ENCODE assay signal across 9 cellular contexts in genomic region chr6:54244430-54244829, GRCh38.
A peak's percentile ranks its signal among the peaks of the same experiment; 100 is the strongest.
DNase-seq lines count a peak whose midpoint lies in the region; ATAC-seq, FAIRE-seq and TF ChIP-seq lines count a peak whose summit lies in the region.
"Had no signal": no experiment of that assay in that cellular context is flagged by ENCODE, and none has a peak within 500 bp of the region (broad histone marks: within the 10 kb centered on the region; RNA-seq: fewer than 3 reads in every experiment).

No MANE protein-coding gene starts in this region.

- H3K4me2 ChIP-seq in PC-9: no peak overlapping the region

- H3K27ac ChIP-seq in cardiac muscle cell (no peak overlapping the region), PC-9 (no peak overlapping the region)
- H3K27ac ChIP-seq: SJCRH30 had no signal

- H3K4me1 ChIP-seq in cardiac muscle cell (ENCODE audit: low read depth) (no peaks in the 10 kb centered on the region), PC-9 (replicated peaks; ENCODE audit: insufficient read depth) (no peaks in the 10 kb centered on the region)
- H3K4me1 ChIP-seq: SJCRH30 had no signal

- H3K4me3 Mint-ChIP-seq in activated T-cell treated with anti-CD3 and anti-CD28 coated beads, Interleukin-2, amount 50 U/mL, for 24 hours: no peak overlapping the region

- H3K9me2 ChIP-seq in PC-9 (ENCODE audit: insufficient read depth): no peaks in the 10 kb centered on the region

- H2AFZ ChIP-seq in PC-9: no peak overlapping the region

- DNase-seq in cardiac muscle cell (ENCODE audit: low read depth in 1 of 2, low spot score in 1 of 2): peak; percentile 35 to 44
- DNase-seq in Right ventricle myocardium inferior (ENCODE audit: missing footprints): no peak
- DNase-seq in PC-9: no peak
- peak; percentile 14 for DNase-seq in fibroblast of the conjunctiva (ENCODE audit: low read depth)
- peak; percentile 29 for DNase-seq in urothelium cell line (ENCODE audit: low spot score)
- no peak for DNase-seq in activated T-cell treated with anti-CD3 and anti-CD28 coated beads, Interleukin-2, amount 50 U/mL, for 24 hours
- no peak for DNase-seq in cerebellum (ENCODE audit: low spot score)

- no peaks in the 10 kb centered on the region for H4K20me1 ChIP-seq in PC-9 (ENCODE audit: insufficient read depth)

- H3F3A ChIP-seq in PC-9 (ENCODE audit: insufficient read depth, low read depth): no peaks in the 10 kb centered on the region

- no peaks in the 10 kb centered on the region for H3K79me2 ChIP-seq in PC-9 (ENCODE audit: low read depth)

- H3K4me3 ChIP-seq in cardiac muscle cell (no peak overlapping the region), PC-9 (no peak overlapping the region)
- H3K4me3 ChIP-seq: SJCRH30 had no signal

- H3K9me3 Mint-ChIP-seq in activated T-cell treated with anti-CD3 and anti-CD28 coated beads, Interleukin-2, amount 50 U/mL, for 24 hours: no peaks in the 10 kb centered on the region

- no peak overlapping the region for H3K27ac Mint-ChIP-seq in activated T-cell treated with anti-CD3 and anti-CD28 coated beads, Interleukin-2, amount 50 U/mL, for 24 hours

- no peak for ATAC-seq in Right ventricle myocardium inferior
- ATAC-seq in GM18870 (IDR thresholded peaks at IDR 0.05; ENCODE audit: unreplicated experiment): no peak

- no peaks in the 10 kb centered on the region for H3K36me3 ChIP-seq in cardiac muscle cell
- H3K36me3 ChIP-seq in PC-9 (ENCODE audit: low read depth): no peaks in the 10 kb centered on the region
- H3K36me3 ChIP-seq: SJCRH30 had no signal

- no TSS peak for BruUV-seq in PC-9 (replicated peaks; lab: Mats Ljungman, UMichigan)

- POLR2A ChIA-PET in PC-9 (lab: Charles Lee; ENCODE audit: unreplicated experiment): no interaction called here

- FAIRE-seq in urothelium cell line (lab: Jason Lieb, UNC): no peak

- CTCF ChIA-PET in PC-9 (lab: Charles Lee): no interaction called here

- H3K4me1 Mint-ChIP-seq in activated T-cell treated with anti-CD3 and anti-CD28 coated beads, Interleukin-2, amount 50 U/mL, for 24 hours (ENCODE audit: low read depth): no peaks in the 10 kb centered on the region

- H3K27me3 ChIP-seq in cardiac muscle cell (no peaks in the 10 kb centered on the region), PC-9 (ENCODE audit: insufficient read depth, low read depth) (no peaks in the 10 kb centered on the region)
- H3K27me3 ChIP-seq: SJCRH30 had no signal

- no peaks in the 10 kb centered on the region for H3K36me3 Mint-ChIP-seq in activated T-cell treated with anti-CD3 and anti-CD28 coated beads, Interleukin-2, amount 50 U/mL, for 24 hours (ENCODE audit: low read depth)

- no peaks in the 10 kb centered on the region for H3K27me3 Mint-ChIP-seq in activated T-cell treated with anti-CD3 and anti-CD28 coated beads, Interleukin-2, amount 50 U/mL, for 24 hours

- intact Hi-C loops in Right ventricle myocardium inferior (cut with DNase I) (no loop called here), PC-9 (cut with micrococcal nuclease; ENCODE audit: unreplicated experiment) (no loop called here)

- TF ChIP-seq CTCF in cardiac muscle cell (IDR thresholded peaks at IDR 0.05; ENCODE audit: low read depth, low read length): peak; percentile 60
- TF ChIP-seq CTCF in PC-9 (conservative IDR thresholded peaks at IDR 0.05): peak; percentile 73

- no peaks in the 10 kb centered on the region for H3K9me3 ChIP-seq in cardiac muscle cell (ENCODE audit: low read depth)
- no peaks in the 10 kb centered on the region for H3K9me3 ChIP-seq in PC-9 (ENCODE audit: insufficient read depth, low read depth)
- H3K9me3 ChIP-seq: SJCRH30 had no signal

Comparison
In these comparisons a context has a peak if more than half of its experiments do, and no peak if none do; other contexts are left out.
1. DNase-seq: peak in cardiac muscle cell (2 of 2), fibroblast of the conjunctiva (single experiment) and urothelium cell line (single experiment); none in Right ventricle myocardium inferior (single experiment), PC-9 (0 of 2), activated T-cell treated with anti-CD3 and anti-CD28 coated beads, Interleukin-2, amount 50 U/mL, for 24 hours (single experiment) and cerebellum (single experiment).